ENCODE assay signal across 12 cellular contexts in genomic region chr2:198702796-198703195, GRCh38.
A peak's percentile ranks its signal among the peaks of the same experiment; 100 is the strongest.
DNase-seq lines count a peak whose midpoint lies in the region; ATAC-seq lines count a peak whose summit lies in the region.
"Had no signal": no experiment of that assay in that cellular context is flagged by ENCODE, and none has a peak within 500 bp of the region (broad histone marks: within the 10 kb centered on the region; RNA-seq: fewer than 3 reads in every experiment).

No MANE protein-coding gene starts in this region.

- no peaks in the 10 kb centered on the region for H3K27me3 ChIP-seq in MG63
- H3K27me3 ChIP-seq: BLaER1 treated with 17β-estradiol and CSF1 and Interleukin-3, amounts not matched to agents 10 nM and 100 nM had no signal

- H3K4me3 ChIP-seq in MG63: no peak overlapping the region
- H3K4me3 ChIP-seq: BLaER1 treated with 17β-estradiol and CSF1 and Interleukin-3, amounts not matched to agents 10 nM and 100 nM had no signal

- ATAC-seq in GM18868 (IDR thresholded peaks at IDR 0.05; ENCODE audit: unreplicated experiment) (peak; percentile 51), HG02610 (IDR thresholded peaks at IDR 0.05; ENCODE audit: unreplicated experiment) (peak; percentile 50), HG03342 (IDR thresholded peaks at IDR 0.05; ENCODE audit: unreplicated experiment) (peak; percentile 62), left colon (peak; percentile 55)
- ATAC-seq: CD8-positive, alpha-beta T cell had no signal

- no peaks in the 10 kb centered on the region for H3K36me3 ChIP-seq in MG63
- H3K36me3 ChIP-seq: BLaER1 treated with 17β-estradiol and CSF1 and Interleukin-3, amounts not matched to agents 10 nM and 100 nM had no signal

- no peak for DNase-seq in left colon
- DNase-seq in MG63: no peak
- DNase-seq in foreskin melanocyte: no peak
- DNase-seq in DMS153 treated with DMSO at 0.1 percent for 48 hours (lab: John Stamatoyannopoulos, UW; ENCODE audit: unreplicated experiment): no peak
- no peak for DNase-seq in HuH-7.5 (ENCODE audit: low spot score)
- DNase-seq: CD8-positive, alpha-beta T cell; DMS 273 treated with DMSO at 0.1 percent for 48 hours; H9 had no signal

- H3K9me3 ChIP-seq in MG63: no peaks in the 10 kb centered on the region
- H3K9me3 ChIP-seq: BLaER1 treated with 17β-estradiol and CSF1 and Interleukin-3, amounts not matched to agents 10 nM and 100 nM had no signal

- intact Hi-C loops in left colon (cut with DNase I, micrococcal nuclease): no loop called here
